1 cellular context compared by ENCODE assay signal in the genomic region with DNA sequence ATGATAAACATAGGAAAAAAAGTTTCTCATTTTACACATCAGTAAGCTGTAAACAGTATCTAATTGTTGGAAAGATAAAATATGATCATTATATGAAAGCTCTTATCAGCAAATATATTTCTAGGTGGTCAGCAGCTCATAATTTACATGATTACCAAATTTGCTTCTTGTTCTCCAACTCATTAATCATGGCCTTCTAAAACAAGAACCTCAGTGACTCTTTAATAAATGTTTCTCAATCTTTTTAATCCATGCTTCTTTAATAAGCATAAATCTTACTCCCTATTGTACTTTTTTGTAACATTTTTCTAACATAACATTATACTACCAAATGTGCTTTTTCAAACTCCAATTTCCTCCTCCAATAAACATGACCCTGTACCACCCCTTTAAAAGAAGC.
TF ChIP-seq lines count a peak whose summit lies in the region.

No MANE protein-coding gene starts in this region.

TF ChIP-seq in A549, 52 proteins besides CTCF, POLR2A, EP300 and RAD21:
- TF ChIP-seq HOXA7 (CRISPR knock-in tag; IDR thresholded peaks at IDR 0.05) (peak; percentile 75; the same call in 1 of the 2 replicates), RARB (CRISPR knock-in tag; IDR thresholded peaks at IDR 0.05) (no peak), NFE2L2 (conservative IDR thresholded peaks at IDR 0.05; ENCODE audit: low read length) (no peak), FOSB (CRISPR knock-in tag; IDR thresholded peaks at IDR 0.05) (no peak)
